ENCODE assay signal across 10 cellular contexts in genomic region chr16:88938933-88939813, GRCh38. TPM values are rescaled to one million over a fixed set of nuclear protein-coding genes. Genes with fewer than 3 reads are reported as not detected.
A peak's percentile ranks its signal among the peaks of the same experiment; 100 is the strongest.
DNase-seq lines count a peak whose midpoint lies in the region; ATAC-seq lines count a peak whose summit lies in the region.
"Had no signal": no experiment of that assay in that cellular context is flagged by ENCODE, and none has a peak within 500 bp of the region (broad histone marks: within the 10 kb centered on the region; RNA-seq: fewer than 3 reads in every experiment).

No MANE protein-coding gene starts in this region.

- peak overlapping the region; percentile 35 for H3K4me3 Mint-ChIP-seq in activated T-cell treated with anti-CD3 and anti-CD28 coated beads, Interleukin-2, amount 50 U/mL, for 24 hours
- peak overlapping the region; percentile 18 to 81 (median 59) for H3K4me3 Mint-ChIP-seq in naive thymus-derived CD8-positive, alpha-beta T cell

- H3K27me3 Mint-ChIP-seq in activated T-cell treated with anti-CD3 and anti-CD28 coated beads, Interleukin-2, amount 50 U/mL, for 24 hours = peaks cover 64% of the 10 kb centered on the region
- H3K27me3 Mint-ChIP-seq in naive thymus-derived CD8-positive, alpha-beta T cell = peaks cover 10 to 64% (median 31%) of the 10 kb centered on the region in 5 donors

- peak overlapping the region; percentile 61 for H3K4me3 ChIP-seq in urinary bladder (ENCODE audit: low read depth, low read length)
- H3K4me3 ChIP-seq: A549 had no signal

- DNase-seq in activated T-cell treated with anti-CD3 and anti-CD28 coated beads, Interleukin-2, amount 50 U/mL, for 24 hours = no peak
- DNase-seq in activated T-cell treated with anti-CD3 and anti-CD28 coated beads, Interleukin-2, amount 50 U/mL, for 48 hours = no peak
- DNase-seq in cerebellar cortex (ENCODE audit: low spot score) = peak; percentile 57
- no peak for DNase-seq in naive thymus-derived CD8-positive, alpha-beta T cell
- DNase-seq in GDM1 (lab: John Stamatoyannopoulos, UW) = no peak
- no peak for DNase-seq in NCI-H1092 (lab: John Stamatoyannopoulos, UW)
- DNase-seq: T-helper 2 cell had no signal

- H3K36me3 Mint-ChIP-seq in activated T-cell treated with anti-CD3 and anti-CD28 coated beads, Interleukin-2, amount 50 U/mL, for 24 hours (ENCODE audit: low read depth) = no peaks in the 10 kb centered on the region
- H3K36me3 Mint-ChIP-seq in naive thymus-derived CD8-positive, alpha-beta T cell = no peaks in the 10 kb centered on the region

- peaks cover 14% of the 10 kb centered on the region for H3K4me1 Mint-ChIP-seq in activated T-cell treated with anti-CD3 and anti-CD28 coated beads, Interleukin-2, amount 50 U/mL, for 24 hours (ENCODE audit: low read depth)
- peaks cover 0 to 40% (median 12%) of the 10 kb centered on the region in 4 donors for H3K4me1 Mint-ChIP-seq in naive thymus-derived CD8-positive, alpha-beta T cell

- no peaks in the 10 kb centered on the region for H3K9me3 Mint-ChIP-seq in activated T-cell treated with anti-CD3 and anti-CD28 coated beads, Interleukin-2, amount 50 U/mL, for 24 hours
- H3K9me3 Mint-ChIP-seq in naive thymus-derived CD8-positive, alpha-beta T cell = no peaks in the 10 kb centered on the region

- no peaks in the 10 kb centered on the region for H3K36me3 ChIP-seq in urinary bladder (ENCODE audit: insufficient read depth)

- H3K27ac Mint-ChIP-seq in activated T-cell treated with anti-CD3 and anti-CD28 coated beads, Interleukin-2, amount 50 U/mL, for 24 hours = no peak overlapping the region
- peak overlapping the region in 1 of 10 donors; percentile 69 for H3K27ac Mint-ChIP-seq in naive thymus-derived CD8-positive, alpha-beta T cell

- WGBS in urinary bladder = 52% methylated on average over 36 of the region's 36 CpGs

- ATAC-seq in naive thymus-derived CD8-positive, alpha-beta T cell = no peak
- no peak for ATAC-seq in HG03342 (IDR thresholded peaks at IDR 0.05; ENCODE audit: unreplicated experiment)

- no peak overlapping the region for H3K27ac ChIP-seq in urinary bladder (ENCODE audit: low read depth)
- H3K27ac ChIP-seq: A549 had no signal

- no peaks in the 10 kb centered on the region for H3K4me1 ChIP-seq in urinary bladder (ENCODE audit: insufficient read depth)

- POLR2A ChIA-PET in naive thymus-derived CD8-positive, alpha-beta T cell (lab: Charles Lee) = no interaction called here

RNA-seq across cellular contexts. Expression of gene CBFA2T3, which starts 37.8 kb away (rescaled TPM):
- 1 to 10 TPM; 1.5 to 2.0 TPM for total RNA-seq in naive thymus-derived CD8-positive, alpha-beta T cell
- polyA plus RNA-seq in naive thymus-derived CD8-positive, alpha-beta T cell = under 1 TPM in 1 of 3 donors, not detected in 2; 0.04 TPM
- 1.5 TPM for total RNA-seq in urinary bladder
- 6.2 TPM for polyA plus RNA-seq in urinary bladder
